ENCODE assay signal across 9 cellular contexts in genomic region chr10:9305018-9305655, GRCh38.
DNase-seq lines count a peak whose midpoint lies in the region; ATAC-seq, FAIRE-seq and TF ChIP-seq lines count a peak whose summit lies in the region.
"Had no signal": no experiment of that assay in that cellular context is flagged by ENCODE, and none has a peak within 500 bp of the region (broad histone marks: within the 10 kb centered on the region; RNA-seq: fewer than 3 reads in every experiment).

No MANE protein-coding gene starts in this region.

- peak; percentile 22 for TF ChIP-seq CTCF in psoas muscle (IDR thresholded peaks at IDR 0.05)
- no peak for TF ChIP-seq CTCF in ovary (IDR thresholded peaks at IDR 0.05)

- intact Hi-C loops in psoas muscle (cut with DNase I), result loop anchor here (10.0 kb wide), 2 partner anchors 1430 to 1780 kb away; no protein-coding TSS in a partner anchor
- intact Hi-C loops in ovary (cut with DNase I), result no loop called here

- no peak overlapping the region for H3K27ac ChIP-seq in psoas muscle
- no peak overlapping the region for H3K27ac ChIP-seq in ovary
- H3K27ac ChIP-seq: BLaER1 had no signal

- H3K4me1 ChIP-seq in psoas muscle (no peaks in the 10 kb centered on the region), ovary (ENCODE audit: insufficient read depth) (no peaks in the 10 kb centered on the region)
- H3K4me1 ChIP-seq: BLaER1 had no signal

- H3K27me3 ChIP-seq in psoas muscle (ENCODE audit: insufficient read depth in 3 of 3, low read length in 2 of 3) (no peaks in the 10 kb centered on the region), ovary (no peaks in the 10 kb centered on the region), H7 (ENCODE audit: control insufficient read depth, insufficient read depth, low read length) (no peaks in the 10 kb centered on the region)
- H3K27me3 ChIP-seq: BLaER1 had no signal

- H3K9me3 ChIP-seq in psoas muscle (no peaks in the 10 kb centered on the region), ovary (no peaks in the 10 kb centered on the region)
- H3K9me3 ChIP-seq: BLaER1 had no signal

- no peak for ATAC-seq in psoas muscle

- no peak for TF ChIP-seq EP300 in ovary (IDR thresholded peaks at IDR 0.05)

- FAIRE-seq in endometrium (lab: Jason Lieb, UNC), result peak; percentile 84

- H3K4me3 ChIP-seq in psoas muscle (no peak overlapping the region), ovary (no peak overlapping the region), H7 (ENCODE audit: insufficient read depth, low read depth, low read length) (no peak overlapping the region)
- H3K4me3 ChIP-seq: BLaER1 had no signal

- TF ChIP-seq POLR2A in ovary (IDR thresholded peaks at IDR 0.05), result no peak

- DNase-seq in NCI-H1694 (lab: John Stamatoyannopoulos, UW) (peak; percentile 6), NCI-H1694 treated with DMSO at 0.1 percent for 48 hours (lab: John Stamatoyannopoulos, UW) (no peak), NCI-H146 (lab: John Stamatoyannopoulos, UW) (peak; percentile 18), psoas muscle (no peak), ovary (no peak), H7 (no peak), nucleus accumbens (lab: John Stamatoyannopoulos, UW) (no peak)

- H3K36me3 ChIP-seq in psoas muscle (ENCODE audit: insufficient read depth in 1 of 2, low read depth in 1 of 2) (no peaks in the 10 kb centered on the region), ovary (no peaks in the 10 kb centered on the region), H7 (replicated peaks; ENCODE audit: control insufficient read depth, insufficient read depth, low read length) (no peaks in the 10 kb centered on the region)
- H3K36me3 ChIP-seq: BLaER1 had no signal

- 63 to 72% (median 69%) methylated on average over 6 of the region's 6 CpGs for WGBS in psoas muscle, 3 donors
- 61 to 74% (median 67%) methylated on average over 6 of the region's 6 CpGs for WGBS in ovary, 3 donors

Comparison
In these comparisons a context has a peak if more than half of its experiments do, and no peak if none do; other contexts are left out.
1. DNase-seq: peak in NCI-H1694 (single experiment) and NCI-H146 (single experiment); none in NCI-H1694 treated with DMSO at 0.1 percent for 48 hours (single experiment), psoas muscle (0 of 2), ovary (0 of 5), H7 (single experiment) and nucleus accumbens (0 of 56).
2. intact Hi-C loops: an anchor here in psoas muscle (10.0 kb wide); none called in ovary.